Comparison of ENCODE assay signal across 11 cellular contexts in the genomic region with DNA sequence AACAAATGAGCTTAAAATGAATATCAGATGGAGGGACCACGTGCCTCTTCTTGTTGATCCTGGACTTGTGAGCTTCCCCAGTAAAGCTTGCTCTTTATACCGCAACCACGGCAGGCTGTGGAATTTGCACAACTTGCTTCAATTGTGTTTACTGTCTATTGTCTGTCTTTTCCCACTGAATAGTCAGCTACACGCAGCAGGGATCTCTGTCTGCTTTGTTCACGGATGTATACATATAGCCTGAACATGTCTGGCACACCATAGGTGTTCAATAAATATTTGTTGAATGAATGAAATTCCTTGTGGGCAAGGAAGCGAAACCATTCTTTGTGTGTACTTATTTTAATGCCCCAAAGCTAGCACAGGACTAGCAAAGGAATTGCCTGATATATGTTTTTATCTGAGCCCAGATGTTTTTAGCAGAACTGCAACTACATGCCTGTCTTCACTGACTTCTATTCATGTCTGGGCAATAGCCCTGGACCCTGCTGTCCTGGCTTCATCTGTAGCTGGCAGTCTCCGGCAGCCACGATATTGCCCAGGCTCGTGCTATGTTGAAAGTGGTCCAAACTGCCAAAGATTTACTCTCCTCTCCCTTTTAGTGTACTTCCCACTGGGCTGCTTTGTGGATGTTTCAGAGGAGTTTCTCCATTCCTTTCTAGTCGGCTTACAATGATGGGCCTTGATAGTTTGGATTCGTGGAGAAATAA. TPM values are rescaled to one million over a fixed set of nuclear protein-coding genes. Genes with fewer than 3 reads are reported as not detected.
DNase-seq lines count a peak whose midpoint lies in the region; TF ChIP-seq lines count a peak whose summit lies in the region.
"Had no signal": no experiment of that assay in that cellular context is flagged by ENCODE, and none has a peak within 500 bp of the region (broad histone marks: within the 10 kb centered on the region; RNA-seq: fewer than 3 reads in every experiment).

No MANE protein-coding gene starts in this region.

- H3K27ac Mint-ChIP-seq in Caco-2 (ENCODE audit: unreplicated experiment): no peak overlapping the region
- H3K27ac Mint-ChIP-seq: activated B cell treated with CpG ODN at 0.5 μM for 24 hours, immature natural killer cell had no signal

- POLR2A ChIA-PET in Caco-2 (lab: Charles Lee): interaction anchor here (1.0 kb wide), 1 partner anchor 30 kb away, joined by 5 read pairs; a partner anchor contains a TSS

- H3K36me3 ChIP-seq in ACC112 (ENCODE audit: insufficient read depth, low read length): no peaks in the 10 kb centered on the region
- no peaks in the 10 kb centered on the region for H3K36me3 ChIP-seq in Caco-2 (ENCODE audit: control insufficient read depth, insufficient read depth, low read length)
- no peaks in the 10 kb centered on the region for H3K36me3 ChIP-seq in H7 (replicated peaks; ENCODE audit: control insufficient read depth, insufficient read depth, low read length)
- no peaks in the 10 kb centered on the region for H3K36me3 ChIP-seq in esophagus squamous epithelium

- no peak for TF ChIP-seq POLR2A in esophagus squamous epithelium (IDR thresholded peaks at IDR 0.05)

- H3K27me3 ChIP-seq in ACC112 (ENCODE audit: insufficient read depth, low read length) (no peaks in the 10 kb centered on the region), Caco-2 (replicated peaks; ENCODE audit: control insufficient read depth, insufficient read depth, low read length) (no peaks in the 10 kb centered on the region), H7 (ENCODE audit: control insufficient read depth, insufficient read depth, low read length) (no peaks in the 10 kb centered on the region), esophagus squamous epithelium (peaks cover 0 to 4% (median 0%) of the 10 kb centered on the region in 4 donors)

- no peaks in the 10 kb centered on the region for H3K79me2 ChIP-seq in ACC112 (ENCODE audit: control insufficient read depth, insufficient read depth, low read length, unreplicated experiment)

- H3K9me3 Mint-ChIP-seq in Caco-2 (ENCODE audit: unreplicated experiment): peaks cover 10% of the 10 kb centered on the region

- no peak for TF ChIP-seq CTCF in astrocyte of the cerebellum (IDR thresholded peaks at IDR 0.05; ENCODE audit: low read depth, low read length, missing control alignments)
- no peak for TF ChIP-seq CTCF in GM13976 (IDR thresholded peaks at IDR 0.05; ENCODE audit: borderline replicate concordance, control extremely low read depth, extremely low read depth, insufficient read depth, missing control alignments)
- no peak for TF ChIP-seq CTCF in Caco-2 (IDR thresholded peaks at IDR 0.05; ENCODE audit: insufficient read depth in 1 of 2, low read depth in 1 of 2, low read length in 1 of 2, severe bottlenecking in 1 of 2, unreplicated experiment in 1 of 2)
- no peak for TF ChIP-seq CTCF in esophagus squamous epithelium (IDR thresholded peaks at IDR 0.05)

- peak overlapping the region; percentile 93 for H2AFZ ChIP-seq in ACC112 (ENCODE audit: low read length, unreplicated experiment)

- CTCF ChIA-PET in Caco-2 (lab: Charles Lee): interaction anchor here (0.8 kb wide), 1 partner anchor 30 kb away, joined by 4 read pairs; a partner anchor contains a TSS

- H3K27me3 Mint-ChIP-seq in Caco-2 (ENCODE audit: insufficient read depth, unreplicated experiment): peaks cover 4% of the 10 kb centered on the region

- H3K4me3 Mint-ChIP-seq in Caco-2 (ENCODE audit: unreplicated experiment): no peak overlapping the region
- H3K4me3 Mint-ChIP-seq: activated B cell treated with CpG ODN at 0.5 μM for 24 hours, immature natural killer cell had no signal

- in situ Hi-C loops in astrocyte of the cerebellum (cut with HindIII; ENCODE audit: low sequenced_read_pairs) (loop anchor here (25.0 kb wide), 1 partner anchor 658 kb away; no protein-coding TSS in a partner anchor), GM13976 (cut with MboI; ENCODE audit: low sequenced_read_pairs, unreplicated experiment) (no loop called here)

- H3K4me3 ChIP-seq in ACC112 (ENCODE audit: low read depth, low read length) (peak overlapping the region; percentile 60), astrocyte of the cerebellum (ENCODE audit: low read depth, low read length) (peak overlapping the region; percentile 9), Caco-2 (ENCODE audit: low read depth, low read length) (no peak overlapping the region), H7 (ENCODE audit: insufficient read depth, low read depth, low read length) (no peak overlapping the region), esophagus squamous epithelium (no peak overlapping the region)

- peaks cover 21% of the 10 kb centered on the region for H3K4me1 Mint-ChIP-seq in Caco-2 (ENCODE audit: low read depth, unreplicated experiment)

- intact Hi-C loops in Caco-2 (cut with micrococcal nuclease; ENCODE audit: unreplicated experiment): no loop called here
- intact Hi-C loops in esophagus squamous epithelium (cut with DNase I): no loop called here

- H3K27ac ChIP-seq in ACC112 (ENCODE audit: low read depth, low read length): peak overlapping the region; percentile 4; the same call in 1 of the 2 replicates
- peak overlapping the region in 2 of 4 donors; percentile 13 to 16 for H3K27ac ChIP-seq in esophagus squamous epithelium

- WGBS in esophagus squamous epithelium, 2 donors: 35% methylated on average over 11 of the region's 11 CpGs

- H3K9me3 ChIP-seq in Caco-2 (no peaks in the 10 kb centered on the region), esophagus squamous epithelium (peaks cover 0 to 3% (median 0%) of the 10 kb centered on the region in 3 donors)

- H3K36me3 Mint-ChIP-seq in Caco-2 (ENCODE audit: insufficient read depth, unreplicated experiment): no peaks in the 10 kb centered on the region

- no TSS peak for BruUV-seq in Caco-2 (replicated peaks; lab: Mats Ljungman, UMichigan)

- H3K4me1 ChIP-seq in ACC112 (ENCODE audit: control insufficient read depth, insufficient read depth, low read length, unreplicated experiment) (peaks cover 33% of the 10 kb centered on the region), Caco-2 (peaks cover 15% of the 10 kb centered on the region), esophagus squamous epithelium (peaks cover 0 to 39% (median 12%) of the 10 kb centered on the region in 3 donors)

- peak; percentile 11 for DNase-seq in HPDE6-E6E7 (ENCODE audit: extremely low spot score)
- peak; percentile 86 for DNase-seq in astrocyte of the cerebellum (ENCODE audit: low read depth)
- DNase-seq in kidney glomerular epithelial cell (lab: John Stamatoyannopoulos, UW): peak; percentile 26
- DNase-seq in GM13976 (ENCODE audit: low spot score): no peak
- DNase-seq in Caco-2: no peak
- no peak for DNase-seq in H7
- no peak for DNase-seq in esophagus squamous epithelium (lab: John Stamatoyannopoulos, UW)
- DNase-seq: activated B cell treated with CpG ODN at 0.5 μM for 24 hours, immature natural killer cell, OCI-M1 had no signal

RNA-seq across cellular contexts. Expression of a gene that starts 29.9 kb away (rescaled TPM):
- total RNA-seq in Caco-2 (2022) (78.8 and 83.2 TPM in 2 replicates), esophagus squamous epithelium (10 to 100 TPM; 19.4 to 52.1 (median 31.1) TPM)
- 54.1 and 65.1 TPM in 2 replicates for total RNA-seq in H7 (2014; rRNA removed; shearing (Covaris generic))

Comparison
In these comparisons a context has a peak if more than half of its experiments do, and no peak if none do; other contexts are left out.
1. H3K4me3 ChIP-seq: peak in ACC112 (single experiment) and astrocyte of the cerebellum (single experiment); none in Caco-2 (single experiment), H7 (single experiment) and esophagus squamous epithelium (0 of 4).
2. DNase-seq: peak in HPDE6-E6E7 (single experiment), astrocyte of the cerebellum (single experiment) and kidney glomerular epithelial cell (single experiment); none in GM13976 (single experiment), Caco-2 (0 of 2), H7 (single experiment) and esophagus squamous epithelium (single experiment).